ENCODE assay signal across 8 cellular contexts in the genomic region with DNA sequence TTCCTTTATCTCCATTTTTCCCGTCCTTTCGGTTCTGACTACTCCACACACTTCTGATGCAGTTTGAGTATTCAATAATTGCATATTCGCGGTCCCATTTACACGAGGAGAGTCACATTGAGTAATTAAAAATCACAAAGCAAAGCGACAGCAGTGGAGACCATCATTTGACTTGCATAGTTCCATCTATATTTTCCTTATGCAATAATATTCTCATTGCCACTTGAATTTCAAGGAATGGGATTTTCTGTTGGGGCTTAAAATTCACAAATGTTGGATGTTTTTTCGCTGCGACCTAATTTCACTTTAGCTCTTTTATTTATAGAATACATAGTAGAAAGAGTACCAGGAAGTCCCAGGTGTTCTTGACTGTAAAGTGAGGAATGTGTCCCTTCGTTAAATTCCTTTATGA.
DNase-seq lines count a peak whose midpoint lies in the region; ATAC-seq and TF ChIP-seq lines count a peak whose summit lies in the region.

No MANE protein-coding gene starts in this region.

- 51% methylated on average over 7 of the region's 9 CpGs for WGBS in HUES64

- intact Hi-C loops in naive thymus-derived CD4-positive, alpha-beta T cell (cut with micrococcal nuclease), result loop anchor here (5.0 kb wide), 7 partner anchors 66 to 1206 kb away; partner anchors contain the start of gene ARHGAP15 (in 2 of the 2)

- no peaks in the 10 kb centered on the region for H3K27me3 Mint-ChIP-seq in chondrocyte (ENCODE audit: low read depth)
- peaks cover 0 to 6% (median 0%) of the 10 kb centered on the region in 5 donors for H3K27me3 Mint-ChIP-seq in naive thymus-derived CD4-positive, alpha-beta T cell

- H3K4me1 Mint-ChIP-seq in chondrocyte (ENCODE audit: low read depth), result peaks cover 21% of the 10 kb centered on the region
- H3K4me1 Mint-ChIP-seq in naive thymus-derived CD4-positive, alpha-beta T cell, result peaks cover 7 to 31% (median 13%) of the 10 kb centered on the region in 7 donors

- CTCF ChIA-PET in AG04450 (lab: Charles Lee), result interaction anchor here (0.6 kb wide), 1 partner anchor 454 kb away, joined by 3 read pairs; no protein-coding TSS in a partner anchor
- CTCF ChIA-PET in naive thymus-derived CD4-positive, alpha-beta T cell (lab: Charles Lee), result no interaction called here

- H3K9me3 ChIP-seq in AG04450 (ENCODE audit: control insufficient read depth, insufficient read depth, low read length) (no peaks in the 10 kb centered on the region; the same call in 1 of the 2 replicates), HUES64 (ENCODE audit: insufficient read depth, low read depth, low read length) (no peaks in the 10 kb centered on the region)
- no peaks in the 10 kb centered on the region for H3K9me3 ChIP-seq in naive thymus-derived CD4-positive, alpha-beta T cell (ENCODE audit: control insufficient read depth in 2 of 3, low read length in 3 of 3)

- no peak overlapping the region; the same call in 1 of the 2 replicates for H3K4me3 ChIP-seq in AG04450 (ENCODE audit: low read depth, low read length)
- H3K4me3 ChIP-seq in HUES64 (ENCODE audit: low read length), result peak overlapping the region; percentile 85
- H3K4me3 ChIP-seq in naive thymus-derived CD4-positive, alpha-beta T cell (ENCODE audit: low read length), result peak overlapping the region; percentile 53

- H3K27ac Mint-ChIP-seq in chondrocyte (ENCODE audit: unreplicated experiment), result no peak overlapping the region
- H3K27ac Mint-ChIP-seq in naive thymus-derived CD4-positive, alpha-beta T cell, result peak overlapping the region; percentile 54 to 91 (median 87)

- H3K9me3 Mint-ChIP-seq in chondrocyte (ENCODE audit: low read depth), result peaks cover 4% of the 10 kb centered on the region
- peaks cover 0 to 4% (median 0%) of the 10 kb centered on the region in 11 donors for H3K9me3 Mint-ChIP-seq in naive thymus-derived CD4-positive, alpha-beta T cell

- H3K36me3 ChIP-seq in HUES64 (ENCODE audit: insufficient read depth, low read length), result no peaks in the 10 kb centered on the region
- peaks cover 0 to 4% (median 0%) of the 10 kb centered on the region in 3 experiments for H3K36me3 ChIP-seq in naive thymus-derived CD4-positive, alpha-beta T cell (ENCODE audit: control insufficient read depth in 2 of 3, insufficient read depth in 3 of 3, low read length in 3 of 3)

- peak overlapping the region; percentile 69 for H3K9ac ChIP-seq in HUES64 (ENCODE audit: low read depth, low read length)

- no peaks in the 10 kb centered on the region for H3K36me3 Mint-ChIP-seq in chondrocyte (ENCODE audit: low read depth)
- H3K36me3 Mint-ChIP-seq in naive thymus-derived CD4-positive, alpha-beta T cell, result peaks cover 0 to 4% (median 0%) of the 10 kb centered on the region in 5 donors

- no peak for ATAC-seq in naive thymus-derived CD4-positive, alpha-beta T cell
- ATAC-seq in HG02973 (IDR thresholded peaks at IDR 0.05; ENCODE audit: unreplicated experiment), result no peak
- no peak for ATAC-seq in GM19328 (IDR thresholded peaks at IDR 0.05; ENCODE audit: unreplicated experiment)
- no peak for ATAC-seq in left lobe of liver

- H3K27me3 ChIP-seq in AG04450 (ENCODE audit: control insufficient read depth, insufficient read depth, low read length) (no peaks in the 10 kb centered on the region), HUES64 (ENCODE audit: insufficient read depth, low read length) (peaks cover 11% of the 10 kb centered on the region; the same call in 1 of the 2 replicates)
- no peaks in the 10 kb centered on the region for H3K27me3 ChIP-seq in naive thymus-derived CD4-positive, alpha-beta T cell (ENCODE audit: control insufficient read depth in 2 of 2, insufficient read depth in 2 of 2, low read length in 2 of 2)

- DNase-seq in AG04450 (ENCODE audit: low read depth, low spot score) (no peak), chondrocyte (ENCODE audit: low spot score) (no peak), C1 segment of cervical spinal cord (lab: John Stamatoyannopoulos, UW) (no peak), left lobe of liver (ENCODE audit: low spot score) (no peak)
- DNase-seq in naive thymus-derived CD4-positive, alpha-beta T cell, result no peak

- H3K4me1 ChIP-seq in HUES64 (ENCODE audit: insufficient read depth, low read length), result peaks cover 27% of the 10 kb centered on the region
- H3K4me1 ChIP-seq in naive thymus-derived CD4-positive, alpha-beta T cell (ENCODE audit: control insufficient read depth in 2 of 2, insufficient read depth in 2 of 2, low read length in 2 of 2), result peaks cover 5 to 26% of the 10 kb centered on the region in 2 donors

- POLR2A ChIA-PET in AG04450 (lab: Yijun Ruan, JAX), result interaction anchor here (1.0 kb wide), 1 partner anchor 1423 kb away, joined by 3 read pairs; no protein-coding TSS in a partner anchor
- POLR2A ChIA-PET in naive thymus-derived CD4-positive, alpha-beta T cell (lab: Charles Lee), result interaction anchor here (0.8 kb wide), 1 partner anchor 10 kb away, joined by 3 read pairs; no protein-coding TSS in a partner anchor

- TF ChIP-seq CTCF in AG04450 (IDR thresholded peaks at IDR 0.05; ENCODE audit: low read depth, low read length) (no peak), chondrocyte (IDR thresholded peaks at IDR 0.05) (no peak)

- H3K27ac ChIP-seq in AG04450 (ENCODE audit: low read depth, low read length) (peak overlapping the region; percentile 34), HUES64 (ENCODE audit: low read depth, low read length) (no peak overlapping the region; the same call in 1 of the 2 replicates)
- H3K27ac ChIP-seq in naive thymus-derived CD4-positive, alpha-beta T cell (ENCODE audit: low read depth, low read length), result peak overlapping the region; percentile 64

- peak overlapping the region; percentile 90 for H3K4me3 Mint-ChIP-seq in chondrocyte (ENCODE audit: unreplicated experiment)
- H3K4me3 Mint-ChIP-seq in naive thymus-derived CD4-positive, alpha-beta T cell, result peak overlapping the region; percentile 86 to 96 (median 92)
